ENCODE assay signal across 6 cellular contexts in the genomic region with DNA sequence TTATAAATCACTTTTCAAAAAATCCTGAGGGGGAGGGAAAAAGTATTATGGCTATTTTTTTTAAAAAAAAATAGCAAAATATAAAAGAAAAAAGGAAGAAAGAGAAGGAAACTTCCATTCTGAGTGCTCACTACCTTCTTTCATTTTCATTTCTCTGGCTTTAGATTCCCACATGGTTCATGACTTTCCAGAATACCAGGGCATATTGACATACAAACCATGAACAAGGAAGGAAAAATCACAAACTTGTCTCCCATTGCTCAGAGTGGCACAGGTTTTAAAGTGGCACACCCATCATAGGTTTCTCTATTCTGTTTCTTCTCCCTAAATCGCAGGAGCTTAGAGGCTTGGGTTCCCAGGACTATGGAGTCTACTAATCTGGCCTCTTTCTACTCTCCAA.
"Had no signal": no experiment of that assay in that cellular context is flagged by ENCODE, and none has a peak within 500 bp of the region (broad histone marks: within the 10 kb centered on the region; RNA-seq: fewer than 3 reads in every experiment).

No MANE protein-coding gene starts in this region.

- H3K4me3 ChIP-seq: GM23248, HAP-1, K562 had no signal

- DNase-seq: GM23248, GOT3, H7, IMR-90 had no signal

- H2AFZ ChIP-seq: GM23248 had no signal

- H3K27ac ChIP-seq: GM23248 had no signal

- H3K9me3 ChIP-seq: HAP-1 had no signal

- H3K36me3 ChIP-seq: HAP-1 had no signal

- H3K9ac ChIP-seq: GM23248 had no signal

- ATAC-seq: K562 had no signal

- H3K4me1 ChIP-seq: HAP-1 had no signal
